ENCODE assay signal across 36 cellular contexts in the genomic region with DNA sequence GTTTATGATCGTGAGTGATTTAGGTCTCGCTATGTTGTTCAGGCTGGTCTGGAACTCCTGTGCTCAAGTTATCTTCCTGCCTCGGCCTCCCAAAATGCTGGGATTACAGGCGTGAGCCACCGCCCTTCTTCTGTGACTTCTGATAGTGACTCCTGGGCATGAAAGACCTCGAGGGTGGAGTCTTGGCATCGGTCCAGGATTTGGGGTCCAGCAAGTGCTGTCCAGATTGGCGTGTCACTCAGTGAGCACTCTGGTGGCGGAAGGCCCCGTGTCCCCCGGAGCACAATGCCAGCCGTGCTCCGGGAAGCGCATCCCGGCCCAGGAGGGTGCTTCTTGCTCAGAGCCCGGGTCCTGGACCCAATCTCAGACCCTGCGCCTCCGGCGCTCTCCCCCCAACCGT. TPM values are rescaled to one million over a fixed set of nuclear protein-coding genes. Genes with fewer than 3 reads are reported as not detected.
"Had no signal": no experiment of that assay in that cellular context is flagged by ENCODE, and none has a peak within 500 bp of the region (broad histone marks: within the 10 kb centered on the region; RNA-seq: fewer than 3 reads in every experiment).

No MANE protein-coding gene starts in this region.

- H3K36me3 ChIP-seq: ascending aorta, breast epithelium, cardiac muscle cell, colonic mucosa, esophagus squamous epithelium, gastroesophageal sphincter, heart right ventricle had no signal

- H2AFZ ChIP-seq: hepatocyte had no signal

- H3K4me2 ChIP-seq: hepatocyte had no signal

- H3K79me2 ChIP-seq: hepatocyte had no signal

- ATAC-seq: activated naive CD4-positive, alpha-beta T cell treated with anti-CD3 and anti-CD28 coated beads, Interleukin-2, amount 50 U/mL, for 72 hours; activated T-cell treated with anti-CD3 and anti-CD28 coated beads, Interleukin-2, amount 50 U/mL, for 72 hours; gastroesophageal sphincter; heart right ventricle; WTC11 had no signal

- H3K4me1 ChIP-seq: ascending aorta, breast epithelium, colonic mucosa had no signal

- H3K4me3 ChIP-seq: ascending aorta, breast epithelium, cardiac muscle cell, colonic mucosa, esophagus squamous epithelium, gastroesophageal sphincter, heart right ventricle, hepatocyte had no signal

- FAIRE-seq: endometrium, endothelial cell of umbilical vein, TTC549 had no signal

- H3K9me3 ChIP-seq: ascending aorta, breast epithelium, colonic mucosa, heart right ventricle had no signal

- H3K27ac ChIP-seq: ascending aorta, breast epithelium, cardiac muscle cell, colonic mucosa, epithelial cell of prostate, esophagus squamous epithelium, gastroesophageal sphincter, heart right ventricle, hepatocyte, VCaP had no signal

- DNase-seq: activated CD4-positive, alpha-beta memory T cell treated with anti-CD3 and anti-CD28 coated beads, Interleukin-2, amount 10 ng/mL, durations not matched to agents 7 days and 5 days; activated CD4-positive, alpha-beta T cell treated with anti-CD3 and anti-CD28 coated beads for 1 hour; activated CD4-positive, alpha-beta T cell treated with anti-CD3 and anti-CD28 coated beads for 4 hours; activated CD4-positive, alpha-beta T cell treated with anti-CD3 and anti-CD28 coated beads, Interleukin-2, amount 10 ng/mL, durations not matched to agents 7 days and 5 days; activated CD4-positive, alpha-beta T cell treated with anti-CD3 and anti-CD28 coated beads, Interleukin-2, amount 50 U/mL, for 4 hours; activated CD8-positive, alpha-beta memory T cell treated with anti-CD3 and anti-CD28 coated beads, Interleukin-2, amount 50 U/mL, for 48 hours; activated gamma-delta T cell; activated naive CD4-positive, alpha-beta T cell; activated naive CD4-positive, alpha-beta T cell treated with anti-CD3 and anti-CD28 coated beads, Interleukin-2, amount 10 ng/mL, durations not matched to agents 7 days and 5 days; activated naive CD8-positive, alpha-beta T cell treated with anti-CD3 and anti-CD28 coated beads, Interleukin-2, amount 10 ng/mL, durations not matched to agents 7 days and 5 days; activated T-cell treated with anti-CD3 and anti-CD28 coated beads for 4 hours; activated T-cell treated with anti-CD3 and anti-CD28 coated beads, Interleukin-2, amount 50 U/mL, for 24 hours; activated T-cell treated with anti-CD3 and anti-CD28 coated beads, Interleukin-2, amount 50 U/mL, for 72 hours; central memory CD4-positive, alpha-beta T cell; cerebellar nuclear complex; colonic mucosa; effector CD8-positive, alpha-beta T cell; esophagus squamous epithelium; foreskin melanocyte; heart right ventricle had no signal

RNA-seq across cellular contexts. Expression of gene OR1F1, which starts 6.8 kb away (rescaled TPM):
- total RNA-seq: activated CD4-positive, alpha-beta memory T cell treated with anti-CD3 and anti-CD28 coated beads, Interleukin-2, amount 10 ng/mL, durations not matched to agents 7 days and 5 days; activated CD4-positive, alpha-beta T cell treated with anti-CD3 and anti-CD28 coated beads, Interleukin-2, amount 10 ng/mL, durations not matched to agents 7 days and 5 days; activated naive CD4-positive, alpha-beta T cell treated with anti-CD3 and anti-CD28 coated beads, Interleukin-2, amount 50 U/mL, for 72 hours; activated naive CD8-positive, alpha-beta T cell treated with anti-CD3 and anti-CD28 coated beads, Interleukin-2, amount 10 ng/mL, durations not matched to agents 7 days and 5 days; ascending aorta; breast epithelium; cardiac muscle cell; colonic mucosa; dermis microvascular lymphatic vessel endothelial cell; endothelial cell of umbilical vein; esophagus squamous epithelium; fibroblast of lung; gastroesophageal sphincter; glomerular endothelial cell; heart right ventricle; hepatocyte had no signal
- polyA plus RNA-seq: cardiac muscle cell, esophagus, heart right ventricle, hepatocyte had no signal
